8 cellular contexts compared by ENCODE assay signal in genomic region chr9:120892177-120892747, GRCh38. TPM values are rescaled to one million over a fixed set of nuclear protein-coding genes. Genes with fewer than 3 reads are reported as not detected.
A peak's percentile ranks its signal among the peaks of the same experiment; 100 is the strongest.
DNase-seq lines count a peak whose midpoint lies in the region; ATAC-seq and TF ChIP-seq lines count a peak whose summit lies in the region.

No MANE protein-coding gene starts in this region.

- H3K36me3 ChIP-seq in tibial artery, result no peaks in the 10 kb centered on the region

- no peak overlapping the region for H3K4me3 ChIP-seq in tibial artery

- H3K4me1 ChIP-seq in tibial artery, result peaks cover 0 to 36% (median 24%) of the 10 kb centered on the region in 4 donors

- peaks cover 87% of the 10 kb centered on the region for H3K4me1 Mint-ChIP-seq in activated T-cell treated with anti-CD3 and anti-CD28 coated beads, Interleukin-2, amount 50 U/mL, for 24 hours (ENCODE audit: low read depth)
- H3K4me1 Mint-ChIP-seq in activated T-helper 17 cell treated with anti-CD3 and anti-CD28 coated beads, Interleukin-2, amount 50 U/mL, for 72 hours, result peaks cover 42% of the 10 kb centered on the region
- H3K4me1 Mint-ChIP-seq in CD14-positive monocyte, result peaks cover 31% of the 10 kb centered on the region

- TF ChIP-seq CTCF in tibial artery (IDR thresholded peaks at IDR 0.05), result no peak
- TF ChIP-seq CTCF in CD14-positive monocyte (IDR thresholded peaks at IDR 0.05), result no peak

- DNase-seq in activated T-cell treated with anti-CD3 and anti-CD28 coated beads, Interleukin-2, amount 50 U/mL, for 24 hours, result peak; percentile 57
- no peak for DNase-seq in activated T-cell treated with anti-CD3 and anti-CD28 coated beads, Interleukin-2, amount 50 U/mL, for 1 hour
- DNase-seq in tibial artery, result no peak
- no peak for DNase-seq in head of caudate nucleus
- no peak for DNase-seq in CD14-positive monocyte (ENCODE audit: low spot score)
- no peak for DNase-seq in NK-92 (lab: John Stamatoyannopoulos, UW; ENCODE audit: unreplicated experiment)

- H3K27ac ChIP-seq in tibial artery, result peak overlapping the region; percentile 90 to 91

- H3K27me3 ChIP-seq in tibial artery, result no peaks in the 10 kb centered on the region

- intact Hi-C loops in tibial artery (cut with DNase I; ENCODE audit: low total_unique reads), result no loop called here
- intact Hi-C loops in head of caudate nucleus (cut with DNase I), result no loop called here
- intact Hi-C loops in CD14-positive monocyte (cut with micrococcal nuclease), result no loop called here

- peak overlapping the region; percentile 70 for H3K4me3 Mint-ChIP-seq in activated T-cell treated with anti-CD3 and anti-CD28 coated beads, Interleukin-2, amount 50 U/mL, for 24 hours
- peak overlapping the region; percentile 89 for H3K4me3 Mint-ChIP-seq in activated T-helper 17 cell treated with anti-CD3 and anti-CD28 coated beads, Interleukin-2, amount 50 U/mL, for 72 hours
- H3K4me3 Mint-ChIP-seq in CD14-positive monocyte, result no peak overlapping the region

- no peaks in the 10 kb centered on the region for H3K9me3 Mint-ChIP-seq in activated T-cell treated with anti-CD3 and anti-CD28 coated beads, Interleukin-2, amount 50 U/mL, for 24 hours
- H3K9me3 Mint-ChIP-seq in activated T-helper 17 cell treated with anti-CD3 and anti-CD28 coated beads, Interleukin-2, amount 50 U/mL, for 72 hours, result no peaks in the 10 kb centered on the region
- H3K9me3 Mint-ChIP-seq in CD14-positive monocyte, result peaks cover 0 to 2% (median 0%) of the 10 kb centered on the region in 7 donors

- ATAC-seq in HG03060 (IDR thresholded peaks at IDR 0.05; ENCODE audit: low read depth, unreplicated experiment), result peak; percentile 22
- ATAC-seq in activated T-helper 17 cell treated with anti-CD3 and anti-CD28 coated beads, Interleukin-2, amount 50 U/mL, for 72 hours (replicated peaks), result peak; percentile 33

- H3K27ac Mint-ChIP-seq in activated T-cell treated with anti-CD3 and anti-CD28 coated beads, Interleukin-2, amount 50 U/mL, for 24 hours, result peak overlapping the region; percentile 92
- peak overlapping the region; percentile 97 for H3K27ac Mint-ChIP-seq in activated T-helper 17 cell treated with anti-CD3 and anti-CD28 coated beads, Interleukin-2, amount 50 U/mL, for 72 hours
- H3K27ac Mint-ChIP-seq in CD14-positive monocyte, result peak overlapping the region in 2 of 7 donors; percentile 26 to 32

- peaks cover 7% of the 10 kb centered on the region for H3K36me3 Mint-ChIP-seq in activated T-cell treated with anti-CD3 and anti-CD28 coated beads, Interleukin-2, amount 50 U/mL, for 24 hours (ENCODE audit: low read depth)
- peaks cover 40% of the 10 kb centered on the region for H3K36me3 Mint-ChIP-seq in activated T-helper 17 cell treated with anti-CD3 and anti-CD28 coated beads, Interleukin-2, amount 50 U/mL, for 72 hours (ENCODE audit: low read depth)
- no peaks in the 10 kb centered on the region for H3K36me3 Mint-ChIP-seq in CD14-positive monocyte

- no peaks in the 10 kb centered on the region for H3K9me3 ChIP-seq in tibial artery

- no peaks in the 10 kb centered on the region for H3K27me3 Mint-ChIP-seq in activated T-cell treated with anti-CD3 and anti-CD28 coated beads, Interleukin-2, amount 50 U/mL, for 24 hours
- no peaks in the 10 kb centered on the region for H3K27me3 Mint-ChIP-seq in activated T-helper 17 cell treated with anti-CD3 and anti-CD28 coated beads, Interleukin-2, amount 50 U/mL, for 72 hours
- peaks cover 0 to 4% (median 3%) of the 10 kb centered on the region in 3 donors for H3K27me3 Mint-ChIP-seq in CD14-positive monocyte (ENCODE audit: low read depth in 3 of 3)

RNA-seq across cellular contexts. Expression of gene PHF19, which starts 15.3 kb away (rescaled TPM):
- total RNA-seq in activated T-helper 17 cell treated with anti-CD3 and anti-CD28 coated beads, Interleukin-2, amount 50 U/mL, for 72 hours, result 100 to 1,000 TPM; 236 to 258 TPM
- polyA plus RNA-seq in CD14-positive monocyte, result 10 to 100 TPM; 12.6 to 12.7 TPM

RNA-seq across cellular contexts. Expression of gene TRAF1, which starts 34.3 kb away (rescaled TPM):
- total RNA-seq in activated T-helper 17 cell treated with anti-CD3 and anti-CD28 coated beads, Interleukin-2, amount 50 U/mL, for 72 hours, result 100 to 1,000 TPM in 1 of 2 donors, 10 to 100 TPM in 1; 71.4 to 164 TPM
- under 1 TPM; 0.15 to 0.74 TPM for polyA plus RNA-seq in CD14-positive monocyte

RNA-seq across cellular contexts. Expression of gene PSMD5, which starts 49.5 kb away (rescaled TPM):
- 10 to 100 TPM; 60.2 to 62.8 TPM for total RNA-seq in activated T-helper 17 cell treated with anti-CD3 and anti-CD28 coated beads, Interleukin-2, amount 50 U/mL, for 72 hours
- polyA plus RNA-seq in CD14-positive monocyte, result 10 to 100 TPM; 10.7 to 20.9 TPM

Comparison
In these comparisons a context has a peak if more than half of its experiments do, and no peak if none do; other contexts are left out.
1. H3K4me3 Mint-ChIP-seq: peak in activated T-cell treated with anti-CD3 and anti-CD28 coated beads, Interleukin-2, amount 50 U/mL, for 24 hours (single experiment) and activated T-helper 17 cell treated with anti-CD3 and anti-CD28 coated beads, Interleukin-2, amount 50 U/mL, for 72 hours (single experiment); none in CD14-positive monocyte (0 of 2).